Comparison of ENCODE assay signal across 8 cellular contexts in genomic region chr1:52632732-52633290, GRCh38. TPM values are rescaled to one million over a fixed set of nuclear protein-coding genes. Genes with fewer than 3 reads are reported as not detected.
DNase-seq lines count a peak whose midpoint lies in the region; ATAC-seq and TF ChIP-seq lines count a peak whose summit lies in the region.

SHISAL2A (plus strand) TSS chr1:52633168; CDS start chr1:52633494, 326 bp downstream.

- peaks cover 0 to 12% (median 6%) of the 10 kb centered on the region in 4 donors for H3K4me1 ChIP-seq in tibial artery

- H3K27ac ChIP-seq in AG04450 (ENCODE audit: low read depth, low read length), result no peak within 1 kb of the TSS
- no peak within 1 kb of the TSS for H3K27ac ChIP-seq in tibial artery

- H3K27ac Mint-ChIP-seq in endothelial cell (ENCODE audit: unreplicated experiment) (peak within 1 kb of the TSS; percentile 48), nephron progenitor cell (no peak within 1 kb of the TSS)

- H3K4me3 Mint-ChIP-seq in endothelial cell (ENCODE audit: unreplicated experiment) (peak within 1 kb of the TSS; percentile 86), nephron progenitor cell (peak within 1 kb of the TSS; percentile 81)

- no peak for ATAC-seq in HG03342 (IDR thresholded peaks at IDR 0.05; ENCODE audit: unreplicated experiment)
- no peak for ATAC-seq in GM18519 (IDR thresholded peaks at IDR 0.05; ENCODE audit: low FRiP score, unreplicated experiment)

- CTCF ChIA-PET in AG04450 (lab: Charles Lee), result no interaction called here

- no peak for TF ChIP-seq CTCF in AG04450 (IDR thresholded peaks at IDR 0.05; ENCODE audit: low read depth, low read length)
- TF ChIP-seq CTCF in endothelial cell (IDR thresholded peaks at IDR 0.05; ENCODE audit: unreplicated experiment), result no peak
- no peak for TF ChIP-seq CTCF in nephron progenitor cell (IDR thresholded peaks at IDR 0.05)
- no peak for TF ChIP-seq CTCF in tibial artery (IDR thresholded peaks at IDR 0.05)

- no peaks in the 10 kb centered on the region for H3K9me3 Mint-ChIP-seq in endothelial cell (ENCODE audit: unreplicated experiment)
- H3K9me3 Mint-ChIP-seq in nephron progenitor cell, result peaks cover 12% of the 10 kb centered on the region

- H3K36me3 ChIP-seq in tibial artery, result no peaks in the 10 kb centered on the region

- peaks cover 13% of the 10 kb centered on the region for H3K27me3 Mint-ChIP-seq in endothelial cell (ENCODE audit: unreplicated experiment)
- H3K27me3 Mint-ChIP-seq in nephron progenitor cell (ENCODE audit: low read depth, poor library complexity), result peaks cover 50% of the 10 kb centered on the region

- H3K9me3 ChIP-seq in AG04450 (ENCODE audit: control insufficient read depth, insufficient read depth, low read length), result no peaks in the 10 kb centered on the region; the same call in 1 of the 2 replicates
- no peaks in the 10 kb centered on the region for H3K9me3 ChIP-seq in tibial artery

- POLR2A ChIA-PET in AG04450 (lab: Yijun Ruan, JAX), result no interaction called here

- intact Hi-C loops in tibial artery (cut with DNase I; ENCODE audit: low total_unique reads), result no loop called here

- peaks cover 10% of the 10 kb centered on the region for H3K4me1 Mint-ChIP-seq in endothelial cell (ENCODE audit: unreplicated experiment)
- H3K4me1 Mint-ChIP-seq in nephron progenitor cell, result peaks cover 55% of the 10 kb centered on the region

- no peak for DNase-seq in AG04450 (ENCODE audit: low read depth, low spot score)
- DNase-seq in HuH-7.5 (ENCODE audit: low spot score), result peak; percentile 35
- peak; percentile 88 for DNase-seq in activated CD8-positive, alpha-beta memory T cell treated with anti-CD3 and anti-CD28 coated beads for 24 hours
- DNase-seq in endothelial cell (ENCODE audit: low spot score), result peak; percentile 55
- DNase-seq in nephron progenitor cell, result peak; percentile 65
- DNase-seq in tibial artery, result no peak

- peak within 1 kb of the TSS; percentile 44 for H3K4me3 ChIP-seq in AG04450 (ENCODE audit: low read depth, low read length)
- H3K4me3 ChIP-seq in tibial artery, result peak within 1 kb of the TSS; percentile 36 to 50

- H3K27me3 ChIP-seq in AG04450 (ENCODE audit: control insufficient read depth, insufficient read depth, low read length) (peaks cover 43% of the 10 kb centered on the region), tibial artery (peaks cover 0 to 40% of the 10 kb centered on the region in 2 donors)

- peaks cover 7% of the 10 kb centered on the region for H3K36me3 Mint-ChIP-seq in endothelial cell (ENCODE audit: low read depth, unreplicated experiment)
- peaks cover 6% of the 10 kb centered on the region for H3K36me3 Mint-ChIP-seq in nephron progenitor cell (ENCODE audit: low read depth)

RNA-seq across cellular contexts. Expression of gene SHISAL2A, which starts in this region (rescaled TPM):
- polyA plus RNA-seq in AG04450 (2011; rRNA removed), result not detected in 2 replicates
- not detected in 2 replicates for polyA minus RNA-seq in AG04450 (2011; rRNA and poly(A)+ RNA removed)
- not detected for total RNA-seq in endothelial cell (ENCODE audit: unreplicated experiment)

Comparison
In these comparisons a context has a peak if more than half of its experiments do, and no peak if none do; other contexts are left out.
1. Peak in DNase-seq in endothelial cell; RNA of the gene not detected or under 1 TPM.
2. DNase-seq: peak in HuH-7.5 (single experiment), activated CD8-positive, alpha-beta memory T cell treated with anti-CD3 and anti-CD28 coated beads for 24 hours (single experiment) and nephron progenitor cell (single experiment); none in AG04450 (single experiment) and tibial artery (0 of 2).